1 cellular context compared by ENCODE assay signal in the genomic region with DNA sequence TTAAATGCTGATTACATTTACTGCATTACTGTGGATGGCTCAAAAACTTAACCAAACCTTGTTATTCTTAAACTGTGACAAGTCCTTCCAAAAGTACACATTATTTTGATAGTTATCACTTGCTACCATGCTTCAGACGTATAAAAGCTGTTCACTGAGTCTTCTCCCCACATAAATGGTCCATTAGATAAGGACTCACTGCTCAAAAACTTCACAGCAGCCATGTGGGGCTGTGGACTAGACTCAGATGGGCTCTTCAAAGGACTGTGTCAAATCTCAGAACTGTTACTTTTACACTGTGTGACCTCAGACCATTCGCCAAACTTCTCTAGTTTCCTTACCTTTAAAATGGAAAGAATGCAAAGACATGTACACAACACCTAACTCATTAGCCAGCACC.
TF ChIP-seq lines count a peak whose summit lies in the region.

No MANE protein-coding gene starts in this region.

TF ChIP-seq in K562, 482 proteins besides CTCF, POLR2A, EP300 and RAD21 (continued from another document and continues in another):
- TF ChIP-seq, protein P1, sequence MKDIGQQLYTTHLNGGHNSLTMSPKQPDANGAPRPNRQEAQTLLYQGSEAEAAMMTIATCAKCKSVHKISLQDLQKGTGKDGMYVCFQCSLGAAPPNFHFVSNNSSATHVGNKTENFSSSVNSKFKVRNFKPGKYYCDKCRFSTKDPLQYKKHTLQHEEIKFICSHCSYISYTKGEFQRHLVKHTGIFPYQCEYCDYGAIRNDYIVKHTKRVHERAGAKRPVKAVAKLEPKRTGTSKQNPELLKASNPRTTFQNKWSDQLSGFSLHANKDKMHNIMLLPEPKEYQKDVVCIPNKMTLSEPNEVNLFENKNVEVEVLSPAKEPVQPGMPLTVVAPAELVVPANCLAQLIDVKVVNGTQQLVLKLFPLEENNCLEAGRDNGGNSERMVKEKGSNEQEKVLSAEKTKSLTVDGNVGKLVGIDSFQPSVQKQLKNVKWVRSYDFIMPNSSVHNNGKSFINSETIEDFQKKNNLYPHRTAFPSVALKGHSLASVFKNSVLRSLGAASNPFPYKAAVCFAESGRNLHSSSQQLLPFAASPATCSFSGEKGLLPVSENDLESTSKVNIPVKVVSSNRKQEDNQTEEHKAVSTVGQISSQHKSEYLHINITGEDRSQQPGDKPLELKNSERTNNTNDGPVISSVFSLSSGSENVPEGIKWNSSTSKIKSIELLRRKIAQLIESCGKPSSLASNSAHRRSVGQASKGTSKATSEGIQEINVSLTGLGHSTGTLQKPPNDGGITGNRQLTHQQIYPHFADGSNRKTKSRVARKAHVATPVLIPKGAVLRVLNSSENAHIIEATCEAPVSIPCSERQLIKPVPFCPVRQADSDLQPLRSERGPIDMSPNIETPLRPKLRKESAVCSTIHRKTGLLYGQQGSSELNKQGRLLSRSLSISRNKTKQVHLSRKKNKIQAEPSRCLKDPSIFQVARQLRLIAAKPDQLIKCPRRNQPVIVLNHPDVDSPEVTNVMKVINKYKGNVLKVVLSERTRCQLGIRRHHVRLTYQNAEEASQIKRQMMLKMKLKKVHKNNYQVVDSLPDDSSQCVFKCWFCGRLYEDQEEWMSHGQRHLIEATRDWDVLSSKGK (CRISPR knock-in tag; IDR thresholded peaks at IDR 0.05): no peak
- TF ChIP-seq SPI1 (IDR thresholded peaks at IDR 0.05; ENCODE audit: borderline replicate concordance, low read depth, low read length) (no peak), BHLHE40 (IDR thresholded peaks at IDR 0.05; ENCODE audit: low read length) (no peak), CGGBP1 (CRISPR knock-in tag; IDR thresholded peaks at IDR 0.05) (no peak), ZNF740 (CRISPR knock-in tag; IDR thresholded peaks at IDR 0.05) (no peak), ZNF740 (tag; IDR thresholded peaks at IDR 0.05) (no peak), DMBX1 (CRISPR knock-in tag; IDR thresholded peaks at IDR 0.05; ENCODE audit: borderline replicate concordance) (no peak), EZH2 (IDR thresholded peaks at IDR 0.05; ENCODE audit: borderline replicate concordance, low read depth, low read length) (no peak), NFIX (CRISPR knock-in tag; IDR thresholded peaks at IDR 0.05; ENCODE audit: low read depth) (no peak), STAT5A (IDR thresholded peaks at IDR 0.05; ENCODE audit: borderline replicate concordance, low read length) (peak; percentile 49; the same call in 1 of the 2 replicates), RBM34 (IDR thresholded peaks at IDR 0.05; ENCODE audit: borderline replicate concordance, insufficient read depth, low read length) (no peak), ZNF212 (CRISPR knock-in tag; IDR thresholded peaks at IDR 0.05) (no peak), ZBTB40 (IDR thresholded peaks at IDR 0.05) (no peak), ZBTB40 (CRISPR knock-in tag; IDR thresholded peaks at IDR 0.05) (no peak), ESRRB (CRISPR knock-in tag; IDR thresholded peaks at IDR 0.05; ENCODE audit: borderline replicate concordance) (no peak), KLF10 (CRISPR knock-in tag; IDR thresholded peaks at IDR 0.05) (no peak), NR2C1 (IDR thresholded peaks at IDR 0.05) (no peak), NR2C1 (tag; IDR thresholded peaks at IDR 0.05) (no peak), E2F8 (IDR thresholded peaks at IDR 0.05; ENCODE audit: low read depth, partially characterized antibody) (no peak), ARID1B (IDR thresholded peaks at IDR 0.05) (peak; percentile 84), NCOA4 (IDR thresholded peaks at IDR 0.05; ENCODE audit: partially characterized antibody) (no peak), MEIS2 (IDR thresholded peaks at IDR 0.05; ENCODE audit: partially characterized antibody) (no peak), ZBTB7A (IDR thresholded peaks at IDR 0.05; ENCODE audit: borderline replicate concordance, control insufficient read depth, low read depth, low read length) (no peak), TAF9B (IDR thresholded peaks at IDR 0.05; ENCODE audit: partially characterized antibody) (no peak), ZNF696 (CRISPR knock-in tag; conservative IDR thresholded peaks at IDR 0.05) (no peak), CHD4 (IDR thresholded peaks at IDR 0.05; ENCODE audit: insufficient read depth, insufficient replicate concordance, low read depth, low read length, poor library complexity, severe bottlenecking) (no peak), PTTG1 (tag; IDR thresholded peaks at IDR 0.05; ENCODE audit: low read depth) (no peak), KDM2B (CRISPR knock-in tag; IDR thresholded peaks at IDR 0.05) (no peak), ZNF12 (CRISPR knock-in tag; IDR thresholded peaks at IDR 0.05) (no peak), TEAD4 (IDR thresholded peaks at IDR 0.05; ENCODE audit: low read length) (peak; percentile 76), TEAD4 (CRISPR knock-in tag; IDR thresholded peaks at IDR 0.05; ENCODE audit: borderline replicate concordance) (no peak), RCOR1 (IDR thresholded peaks at IDR 0.05; ENCODE audit: borderline replicate concordance in 1 of 2, low read depth in 2 of 2, low read length in 2 of 2) (peak in 1 of 2 experiments; percentile 55; a peak in 1 of 4 replicates), ZC3H8 (IDR thresholded peaks at IDR 0.05) (no peak), MECOM (CRISPR knock-in tag; IDR thresholded peaks at IDR 0.05) (no peak), ZNF24 (IDR thresholded peaks at IDR 0.05) (no peak), SLC30A9 (CRISPR knock-in tag; IDR thresholded peaks at IDR 0.05) (no peak), HNRNPH1 (optimal IDR thresholded peaks at IDR 0.05; ENCODE audit: low read depth, low read length) (no peak), MAZ (CRISPR knock-in tag; conservative IDR thresholded peaks at IDR 0.05 in 1 of 2, IDR thresholded peaks at IDR 0.05 in 1 of 2) (no peak), RHOXF2B (CRISPR knock-in tag; conservative IDR thresholded peaks at IDR 0.05) (no peak), PCBP1 (IDR thresholded peaks at IDR 0.05; ENCODE audit: low read depth, low read length, poor library complexity, severe bottlenecking) (no peak), ATF1 (CRISPR knock-in tag; IDR thresholded peaks at IDR 0.05) (no peak), ATF1 (tag; IDR thresholded peaks at IDR 0.05) (no peak), SNRNP70 (optimal IDR thresholded peaks at IDR 0.05; ENCODE audit: low read depth, low read length) (no peak), ZNF280A (IDR thresholded peaks at IDR 0.05; ENCODE audit: low read depth, partially characterized antibody) (no peak), MTA1 (IDR thresholded peaks at IDR 0.05; ENCODE audit: borderline replicate concordance) (no peak)
- TF ChIP-seq, protein P2, sequence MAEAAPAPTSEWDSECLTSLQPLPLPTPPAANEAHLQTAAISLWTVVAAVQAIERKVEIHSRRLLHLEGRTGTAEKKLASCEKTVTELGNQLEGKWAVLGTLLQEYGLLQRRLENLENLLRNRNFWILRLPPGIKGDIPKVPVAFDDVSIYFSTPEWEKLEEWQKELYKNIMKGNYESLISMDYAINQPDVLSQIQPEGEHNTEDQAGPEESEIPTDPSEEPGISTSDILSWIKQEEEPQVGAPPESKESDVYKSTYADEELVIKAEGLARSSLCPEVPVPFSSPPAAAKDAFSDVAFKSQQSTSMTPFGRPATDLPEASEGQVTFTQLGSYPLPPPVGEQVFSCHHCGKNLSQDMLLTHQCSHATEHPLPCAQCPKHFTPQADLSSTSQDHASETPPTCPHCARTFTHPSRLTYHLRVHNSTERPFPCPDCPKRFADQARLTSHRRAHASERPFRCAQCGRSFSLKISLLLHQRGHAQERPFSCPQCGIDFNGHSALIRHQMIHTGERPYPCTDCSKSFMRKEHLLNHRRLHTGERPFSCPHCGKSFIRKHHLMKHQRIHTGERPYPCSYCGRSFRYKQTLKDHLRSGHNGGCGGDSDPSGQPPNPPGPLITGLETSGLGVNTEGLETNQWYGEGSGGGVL (CRISPR knock-in tag; IDR thresholded peaks at IDR 0.05): no peak
